ENCODE assay signal across 23 cellular contexts in the genomic region with DNA sequence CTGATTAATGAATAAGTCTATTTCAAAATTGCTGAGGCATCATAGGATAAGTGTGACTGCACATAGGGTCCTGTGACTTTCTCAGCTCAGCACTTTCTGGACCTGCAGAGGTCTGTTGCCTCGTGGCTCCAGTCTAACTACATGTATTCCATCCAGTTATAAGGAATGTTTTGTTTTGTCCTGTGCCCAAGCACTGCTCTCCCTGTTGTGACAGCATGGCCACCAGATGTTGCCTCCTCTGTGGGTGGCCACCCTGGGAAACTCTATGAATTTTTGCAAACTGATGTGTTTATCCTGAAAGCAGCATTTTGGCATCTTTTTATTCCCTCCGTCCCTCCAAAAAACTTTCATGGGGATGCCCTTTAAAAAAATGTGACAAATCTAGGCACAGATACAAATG.
DNase-seq lines count a peak whose midpoint lies in the region; ATAC-seq, FAIRE-seq and TF ChIP-seq lines count a peak whose summit lies in the region.
"Had no signal": no experiment of that assay in that cellular context is flagged by ENCODE, and none has a peak within 500 bp of the region (broad histone marks: within the 10 kb centered on the region; RNA-seq: fewer than 3 reads in every experiment).

No MANE protein-coding gene starts in this region.

- no TSS peak for BruUV-seq in HepG2 (replicated peaks; lab: Mats Ljungman, UMichigan)

- no peak for FAIRE-seq in HepG2 (lab: Jason Lieb, UNC)
- FAIRE-seq: A204.1, D721Med, G401.6, GM19239 had no signal

- H3K4me2 ChIP-seq in HepG2 (ENCODE audit: low read depth, low read length): no peak overlapping the region
- H3K4me2 ChIP-seq: GM23338 had no signal

- H2AFZ ChIP-seq in HepG2 (ENCODE audit: low read length): no peak overlapping the region
- H2AFZ ChIP-seq: GM23338 had no signal

- no peaks in the 10 kb centered on the region for H4K20me1 ChIP-seq in HepG2 (ENCODE audit: insufficient read depth, low read length)

- H3K27ac ChIP-seq in HepG2 (ENCODE audit: extremely low read length, insufficient read depth, low read length) (no peak overlapping the region), right lobe of liver (no peak overlapping the region), SK-N-MC (peak overlapping the region; percentile 93), lower lobe of right lung (no peak overlapping the region)
- H3K27ac ChIP-seq: RWPE1 had no signal

- ATAC-seq in HepG2 (no peak), right lobe of liver (no peak), HG02623 (IDR thresholded peaks at IDR 0.05; ENCODE audit: unreplicated experiment) (no peak), lower lobe of right lung (no peak)
- ATAC-seq: GM23338 had no signal

- intact Hi-C loops in HepG2 (cut with micrococcal nuclease; ENCODE audit: unreplicated experiment) (no loop called here), right lobe of liver (cut with DNase I) (no loop called here), lower lobe of right lung (cut with DNase I) (no loop called here)

- CTCF ChIA-PET in HepG2 (lab: Yijun Ruan, JAX; ENCODE audit: low intra/inter-chr PET ratio, low total read pairs): no interaction called here

- TF ChIP-seq CTCF in HepG2 (CRISPR knock-in tag; IDR thresholded peaks at IDR 0.05) (no peak), right lobe of liver (IDR thresholded peaks at IDR 0.05) (no peak), fibroblast of mammary gland (conservative IDR thresholded peaks at IDR 0.05; ENCODE audit: control insufficient read depth, insufficient read depth, low read depth, low read length) (no peak), lower lobe of right lung (IDR thresholded peaks at IDR 0.05) (no peak)

- POLR2A ChIA-PET in HepG2 (lab: Yijun Ruan, JAX): interaction anchor here (1.4 kb wide), 1 partner anchor 183 kb away, joined by 3 read pairs; the partner anchor contains the start of gene LGR4

- TF ChIP-seq POLR2A in HepG2 (IDR thresholded peaks at IDR 0.05; ENCODE audit: insufficient read depth in 1 of 2, low read depth in 2 of 2, low read length in 2 of 2): no peak
- TF ChIP-seq POLR2A in right lobe of liver (IDR thresholded peaks at IDR 0.05): no peak

- no peak overlapping the region for H3K9ac ChIP-seq in HepG2 (ENCODE audit: insufficient read depth, low read depth, low read length)
- H3K9ac ChIP-seq in SK-N-MC (ENCODE audit: insufficient read length): no peak overlapping the region

- H3K9me3 ChIP-seq in HepG2 (ENCODE audit: low read length) (peaks cover 11% of the 10 kb centered on the region; the same call in 1 of the 2 replicates), right lobe of liver (no peaks in the 10 kb centered on the region), SK-N-MC (ENCODE audit: low read depth, low read length) (no peaks in the 10 kb centered on the region; the same call in 1 of the 2 replicates), lower lobe of right lung (no peaks in the 10 kb centered on the region)

- 48% methylated on average over 2 of the region's 2 CpGs for WGBS in HepG2 (ENCODE audit: low lambda C conversion rate)
- 100% methylated on average over 1 of the region's 2 CpGs for WGBS in right lobe of liver (ENCODE audit: insufficient coverage, low coverage, low lambda C conversion rate, missing lambda C conversion rate)

- H3K27me3 ChIP-seq in HepG2 (ENCODE audit: control insufficient read depth in 1 of 2, insufficient read depth in 2 of 2, low read length in 2 of 2): no peaks in the 10 kb centered on the region
- no peaks in the 10 kb centered on the region for H3K27me3 ChIP-seq in right lobe of liver
- no peaks in the 10 kb centered on the region for H3K27me3 ChIP-seq in lower lobe of right lung (ENCODE audit: low read depth)

- H3K79me2 ChIP-seq in HepG2 (ENCODE audit: insufficient read depth, low read length): no peaks in the 10 kb centered on the region

- TF ChIP-seq EP300 in HepG2 (IDR thresholded peaks at IDR 0.05; ENCODE audit: low read depth in 2 of 2, low read length in 2 of 2) (no peak), HepG2 (CRISPR knock-in tag; IDR thresholded peaks at IDR 0.05; ENCODE audit: borderline replicate concordance) (no peak)

- DNase-seq in HepG2 (ENCODE audit: low spot score): no peak
- DNase-seq in right lobe of liver: no peak
- DNase-seq in SK-N-MC (ENCODE audit: low read depth, low spot score): no peak
- peak; percentile 27 for DNase-seq in fibroblast of mammary gland (ENCODE audit: low read depth)
- no peak for DNase-seq in NCI-H2227 treated with DMSO at 0.1 percent for 48 hours (lab: John Stamatoyannopoulos, UW)
- no peak for DNase-seq in lower lobe of right lung
- no peak for DNase-seq in midbrain (lab: John Stamatoyannopoulos, UW)
- DNase-seq: C1 segment of cervical spinal cord, DND-41, KBM-7, NCI-H1105 treated with DMSO at 0.1 percent for 48 hours, NCI-H1694, NCI-H510A, NCI-H82, OCI-M1, SIG-M5 had no signal

- H3K4me1 ChIP-seq in HepG2 (ENCODE audit: insufficient read depth, low read length): peaks cover 41% of the 10 kb centered on the region
- H3K4me1 ChIP-seq in right lobe of liver: peaks cover 0 to 11% (median 5%) of the 10 kb centered on the region in 4 donors
- H3K4me1 ChIP-seq in lower lobe of right lung: no peaks in the 10 kb centered on the region

- no peaks in the 10 kb centered on the region for H3K36me3 ChIP-seq in HepG2 (replicated peaks in 1 of 2; ENCODE audit: control insufficient read depth in 1 of 2, insufficient read depth in 2 of 2, low read length in 2 of 2)
- no peaks in the 10 kb centered on the region for H3K36me3 ChIP-seq in right lobe of liver
- H3K36me3 ChIP-seq in SK-N-MC (ENCODE audit: insufficient read depth, low read length): no peaks in the 10 kb centered on the region
- no peaks in the 10 kb centered on the region for H3K36me3 ChIP-seq in lower lobe of right lung

- no peak for TF ChIP-seq RAD21 in HepG2 (CRISPR knock-in tag; IDR thresholded peaks at IDR 0.05)

- H3K4me3 ChIP-seq in HepG2 (replicated peaks in 1 of 3; ENCODE audit: insufficient read depth in 1 of 3, low read depth in 2 of 3, low read length in 3 of 3): no peak overlapping the region
- no peak overlapping the region for H3K4me3 ChIP-seq in right lobe of liver
- H3K4me3 ChIP-seq in SK-N-MC: peak overlapping the region; percentile 58
- H3K4me3 ChIP-seq in fibroblast of mammary gland (ENCODE audit: control insufficient read depth, low read depth, low read length): no peak overlapping the region
- H3K4me3 ChIP-seq in lower lobe of right lung: no peak overlapping the region
- H3K4me3 ChIP-seq: GM23338 had no signal

- in situ Hi-C loops in HepG2 (cut with HindIII; ENCODE audit: extremely low pct_ligation_motif_present, low pct_unique_long_range_greater_than_20kb): loop anchor here (5.0 kb wide), 1 partner anchor 88 kb away; no protein-coding TSS in a partner anchor

TF ChIP-seq in HepG2, 621 proteins besides CTCF, POLR2A, EP300 and RAD21:
- TF ChIP-seq SIN3A (IDR thresholded peaks at IDR 0.05; ENCODE audit: borderline replicate concordance, low read depth, low read length) (no peak), MAFF (IDR thresholded peaks at IDR 0.05; ENCODE audit: low read depth, low read length) (0 out of 2 replicates have a peak, but pooled peaks have one; percentile 11), MAFK (conservative IDR thresholded peaks at IDR 0.05 in 1 of 2, IDR thresholded peaks at IDR 0.05 in 1 of 2; ENCODE audit: low read length in 2 of 2) (peak in 1 of 2 experiments; percentile 24; a peak in 1 of 4 replicates), ZNF382 (CRISPR knock-in tag; IDR thresholded peaks at IDR 0.05; ENCODE audit: borderline replicate concordance) (no peak)
